In genomic region chrX:9234315-9234714, GRCh38 we compare ENCODE assay signal across 30 cellular contexts.
"Had no signal": no experiment of that assay in that cellular context is flagged by ENCODE, and none has a peak within 500 bp of the region (broad histone marks: within the 10 kb centered on the region; RNA-seq: fewer than 3 reads in every experiment).

No MANE protein-coding gene starts in this region.

- H3K27me3 ChIP-seq: neutrophil, right lobe of liver, sigmoid colon, stomach, thyroid gland, tibial nerve, upper lobe of left lung, vagina had no signal

- H3K36me3 Mint-ChIP-seq: naive B cell; natural killer cell treated with Interleukin-12 subunit alpha and Interleukin-12 subunit beta and Interleukin-15 and Interleukin-18, amount 100 ng/mL, for 72 hours; stimulated activated memory B cell treated with anti-CD40 and anti-IgM and Interleukin-4, amounts not matched to agents 10 μg/mL and 1 μg/mL and 100 μg/mL, for 72 hours had no signal

- H3K9me3 Mint-ChIP-seq: stimulated activated memory B cell treated with anti-CD40 and anti-IgM and Interleukin-4, amounts not matched to agents 10 μg/mL and 1 μg/mL and 100 μg/mL, for 72 hours; stimulated activated naive CD8-positive, alpha-beta T cell treated with anti-CD3 and anti-CD28 coated beads, Interleukin-15, Interleukin-2, amounts not matched to agents 100 ng/mL and 50 ng/mL, for 24 hours had no signal

- H3K4me1 ChIP-seq: parathyroid adenoma, psoas muscle, right lobe of liver, sigmoid colon, stomach, thyroid gland, tibial nerve, upper lobe of left lung, vagina had no signal

- H3K36me3 ChIP-seq: neutrophil, right lobe of liver, sigmoid colon, stomach, thoracic aorta, thyroid gland, tibial nerve, upper lobe of left lung, vagina had no signal

- H3K9me3 ChIP-seq: neutrophil, psoas muscle, right lobe of liver, sigmoid colon, stomach, thoracic aorta, thyroid gland, tibial nerve, upper lobe of left lung, vagina had no signal

- ATAC-seq: naive thymus-derived CD8-positive, alpha-beta T cell; natural killer cell treated with Interleukin-12 subunit alpha and Interleukin-12 subunit beta and Interleukin-15 and Interleukin-18, amount 100 ng/mL, for 72 hours; psoas muscle; right cardiac atrium; right lobe of liver; stimulated activated memory B cell treated with anti-CD40 and anti-IgM and Interleukin-4, amounts not matched to agents 10 μg/mL and 1 μg/mL and 100 μg/mL, for 72 hours had no signal

- H3K27ac ChIP-seq: neutrophil, parathyroid adenoma, psoas muscle, right lobe of liver, sigmoid colon, stomach, thoracic aorta, thyroid gland, tibial nerve, upper lobe of left lung, vagina had no signal

- H3K27ac Mint-ChIP-seq: naive thymus-derived CD8-positive, alpha-beta T cell; natural killer cell treated with Interleukin-12 subunit alpha and Interleukin-12 subunit beta and Interleukin-15 and Interleukin-18, amount 100 ng/mL, for 72 hours; nephron progenitor cell; progenitor cell of endocrine pancreas; stimulated activated memory B cell treated with anti-CD40 and anti-IgM and Interleukin-4, amounts not matched to agents 10 μg/mL and 1 μg/mL and 100 μg/mL, for 72 hours; stimulated activated naive CD8-positive, alpha-beta T cell treated with anti-CD3 and anti-CD28 coated beads, Interleukin-15, Interleukin-2, amounts not matched to agents 100 ng/mL and 50 ng/mL, for 24 hours had no signal

- FAIRE-seq: small intestine, urothelium cell line had no signal

- H3K27me3 Mint-ChIP-seq: progenitor cell of endocrine pancreas; stimulated activated memory B cell treated with anti-CD40 and anti-IgM and Interleukin-4, amounts not matched to agents 10 μg/mL and 1 μg/mL and 100 μg/mL, for 72 hours had no signal

- H3K4me3 ChIP-seq: psoas muscle, right lobe of liver, sigmoid colon, stomach, thoracic aorta, thyroid gland, tibial nerve, upper lobe of left lung, vagina had no signal

- H3K4me1 Mint-ChIP-seq: naive B cell; neural crest cell; stimulated activated memory B cell treated with anti-CD40 and anti-IgM and Interleukin-4, amounts not matched to agents 10 μg/mL and 1 μg/mL and 100 μg/mL, for 72 hours had no signal

- H3K4me3 Mint-ChIP-seq: naive B cell; naive thymus-derived CD8-positive, alpha-beta T cell; natural killer cell treated with Interleukin-12 subunit alpha and Interleukin-12 subunit beta and Interleukin-15 and Interleukin-18, amount 100 ng/mL, for 72 hours; nephron progenitor cell; neural crest cell; stimulated activated memory B cell treated with anti-CD40 and anti-IgM and Interleukin-4, amounts not matched to agents 10 μg/mL and 1 μg/mL and 100 μg/mL, for 72 hours; stimulated activated naive CD8-positive, alpha-beta T cell treated with anti-CD3 and anti-CD28 coated beads, Interleukin-15, Interleukin-2, amounts not matched to agents 100 ng/mL and 50 ng/mL, for 24 hours had no signal

- DNase-seq: naive B cell; naive thymus-derived CD8-positive, alpha-beta T cell; nephron progenitor cell; nucleus accumbens; posterior cingulate gyrus; psoas muscle; right cardiac atrium; right lobe of liver; sigmoid colon; small intestine; stimulated activated CD4-positive, alpha-beta T cell treated with anti-CD3 and anti-CD28 coated beads, Interleukin-15, amount 100 ng/mL, for 24 hours; stimulated activated CD4-positive, alpha-beta T cell treated with anti-CD3 and anti-CD28 coated beads, Interleukin-2, amount 100 ng/mL, for 24 hours; stimulated activated CD4-positive, alpha-beta T cell treated with anti-CD3 and anti-CD28 coated beads, Interleukin-2, amount 100 ng/mL, for 48 hours; stimulated activated CD4-positive, alpha-beta T cell treated with anti-CD3 and anti-CD28 coated beads, Interleukin-4, amount 100 ng/mL, for 24 hours; stimulated activated naive CD4-positive, alpha-beta T cell treated with Interleukin-2 at 50 U/mL for 16 hours; stomach; thyroid gland; trophoblast cell; upper lobe of left lung had no signal
